14 cellular contexts compared by ENCODE assay signal in genomic region chr6:81937296-81937937, GRCh38.
A peak's percentile ranks its signal among the peaks of the same experiment; 100 is the strongest.
DNase-seq lines count a peak whose midpoint lies in the region; ATAC-seq and TF ChIP-seq lines count a peak whose summit lies in the region.
"Had no signal": no experiment of that assay in that cellular context is flagged by ENCODE, and none has a peak within 500 bp of the region (broad histone marks: within the 10 kb centered on the region; RNA-seq: fewer than 3 reads in every experiment).

No MANE protein-coding gene starts in this region.

- no peaks in the 10 kb centered on the region for H3K36me3 ChIP-seq in SJSA1
- H3K36me3 ChIP-seq in skeletal muscle satellite cell (ENCODE audit: insufficient read depth, low read length) = no peaks in the 10 kb centered on the region
- H3K36me3 ChIP-seq in WERI-Rb-1 = no peaks in the 10 kb centered on the region

- H3K9ac ChIP-seq in skeletal muscle satellite cell (ENCODE audit: low read depth, low read length) = no peak overlapping the region

- H3K4me3 ChIP-seq in SJSA1 = no peak overlapping the region
- no peak overlapping the region for H3K4me3 ChIP-seq in skeletal muscle satellite cell (ENCODE audit: low read length)
- H3K4me3 ChIP-seq in WERI-Rb-1 (ENCODE audit: low read depth, low read length) = no peak overlapping the region

- peak overlapping the region; percentile 36 for H3K4me2 ChIP-seq in skeletal muscle satellite cell (ENCODE audit: low read length)

- H3K4me1 ChIP-seq in SJSA1 (replicated peaks) = peaks cover 41% of the 10 kb centered on the region
- H3K4me1 ChIP-seq in skeletal muscle satellite cell (ENCODE audit: control insufficient read depth, insufficient read depth, low read length) = peaks cover 42% of the 10 kb centered on the region

- H3K27ac ChIP-seq in SJSA1 (peak overlapping the region; percentile 42), WERI-Rb-1 (no peak overlapping the region)

- no peak for TF ChIP-seq CTCF in WERI-Rb-1 (IDR thresholded peaks at IDR 0.05; ENCODE audit: low read depth, low read length)

- peak; percentile 80 for DNase-seq in HCEC 1CT
- peak in 1 of 2 experiments; percentile 55 for DNase-seq in SJSA1 (ENCODE audit: low read depth in 1 of 2, low spot score in 2 of 2)
- DNase-seq in fibroblast of peridontal ligament (ENCODE audit: extremely low read depth) = peak; percentile 85
- DNase-seq in WERI-Rb-1 = no peak
- DNase-seq in NCI-H1105 (lab: John Stamatoyannopoulos, UW) = no peak
- DNase-seq: activated CD4-positive, alpha-beta memory T cell treated with anti-CD3 and anti-CD28 coated beads for 36 hours; activated naive CD4-positive, alpha-beta T cell treated with anti-CD3 and anti-CD28 coated beads, Interleukin-2, amount 50 U/mL, for 16 hours; dermis blood vessel endothelial cell; NCI-H2227 treated with DMSO at 0.1 percent for 48 hours; nephron progenitor cell; stimulated activated CD4-positive, alpha-beta T cell treated with anti-CD3 and anti-CD28 coated beads, Interleukin-2, amount 100 ng/mL, for 24 hours had no signal

- no peaks in the 10 kb centered on the region for H3K9me3 ChIP-seq in SJSA1 (replicated peaks)
- no peaks in the 10 kb centered on the region for H3K9me3 ChIP-seq in skeletal muscle satellite cell (replicated peaks; ENCODE audit: low read length)
- peaks cover 3% of the 10 kb centered on the region for H3K9me3 ChIP-seq in WERI-Rb-1 (ENCODE audit: severe bottlenecking)

- no peaks in the 10 kb centered on the region for H3K27me3 ChIP-seq in SJSA1 (replicated peaks)
- H3K27me3 ChIP-seq in skeletal muscle satellite cell (ENCODE audit: control insufficient read depth, insufficient read depth, low read length) = no peaks in the 10 kb centered on the region
- no peaks in the 10 kb centered on the region for H3K27me3 ChIP-seq in WERI-Rb-1 (ENCODE audit: insufficient read depth, low read depth, severe bottlenecking)

- ATAC-seq in HG03039 (IDR thresholded peaks at IDR 0.05; ENCODE audit: unreplicated experiment) = no peak
- no peak for ATAC-seq in HG02938 (IDR thresholded peaks at IDR 0.05; ENCODE audit: unreplicated experiment)

Comparison
In these comparisons a context has a peak if more than half of its experiments do, and no peak if none do; other contexts are left out.
1. DNase-seq: peak in HCEC 1CT (single experiment) and fibroblast of peridontal ligament (single experiment); none in WERI-Rb-1 (single experiment) and NCI-H1105 (single experiment).